Comparison of ENCODE assay signal across 19 cellular contexts in the genomic region with DNA sequence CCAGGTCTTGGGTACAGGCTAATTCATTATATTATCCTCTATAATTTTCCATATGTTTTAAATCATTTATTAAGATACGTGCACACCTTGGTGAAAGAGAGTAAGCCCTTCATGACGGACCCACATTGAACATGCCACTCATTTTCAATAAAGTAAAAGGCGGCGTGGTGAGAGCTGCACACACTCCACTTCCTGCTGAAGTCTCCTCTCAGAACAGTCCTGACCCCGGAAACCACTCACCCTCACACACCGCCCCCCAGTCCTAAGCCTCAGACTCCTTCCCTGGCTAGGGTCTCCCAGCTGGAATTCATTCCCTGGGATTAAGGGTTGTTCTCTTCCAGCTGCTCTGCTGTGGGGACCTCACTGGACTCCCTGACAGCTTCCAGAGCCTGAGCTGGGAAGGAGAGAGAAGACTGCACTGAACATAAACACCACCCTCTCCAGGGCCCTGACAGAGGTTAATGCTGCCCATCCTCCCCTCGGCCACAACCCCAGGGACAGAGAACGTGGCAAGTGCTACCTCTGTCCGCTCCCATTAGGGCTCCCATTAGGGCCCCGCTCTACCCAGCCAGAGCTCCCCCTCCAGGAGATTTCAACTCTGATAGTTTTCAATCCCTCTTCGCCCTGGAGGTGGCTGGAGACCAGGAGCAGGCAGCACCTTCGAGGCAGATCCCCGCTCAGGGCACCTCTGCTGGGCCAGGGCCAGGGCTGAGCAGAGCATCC. TPM values are rescaled to one million over a fixed set of nuclear protein-coding genes. Genes with fewer than 3 reads are reported as not detected.
"Had no signal": no experiment of that assay in that cellular context is flagged by ENCODE, and none has a peak within 500 bp of the region (broad histone marks: within the 10 kb centered on the region; RNA-seq: fewer than 3 reads in every experiment).

No MANE protein-coding gene starts in this region.

- DNase-seq: activated CD4-positive, alpha-beta T cell treated with anti-CD3 and anti-CD28 coated beads, Interleukin-2, amount 50 U/mL, for 4 hours; activated naive CD8-positive, alpha-beta T cell treated with anti-CD3 and anti-CD28 coated beads, Interleukin-2, amount 50 U/mL, for 24 hours; activated T-cell treated with anti-CD3 and anti-CD28 coated beads, Interleukin-2, amount 50 U/mL, for 72 hours; left cardiac atrium; mucosa of descending colon; naive thymus-derived CD8-positive, alpha-beta T cell; occipital lobe; stimulated activated CD4-positive, alpha-beta T cell treated with anti-CD3 and anti-CD28 coated beads, Interleukin-1b, Interleukin-23, amount 100 ng/mL, for 48 hours; stimulated activated naive CD4-positive, alpha-beta T cell treated with Interleukin-2 at 50 U/mL for 16 hours; T-helper 17 cell had no signal

- H3K4me1 ChIP-seq: ascending aorta, gastroesophageal sphincter, suprapubic skin had no signal

- H3K36me3 Mint-ChIP-seq: naive thymus-derived CD8-positive, alpha-beta T cell; type B pancreatic cell had no signal

- H3K27me3 ChIP-seq: ascending aorta had no signal

- H3K4me3 ChIP-seq: ascending aorta, gastroesophageal sphincter, mucosa of descending colon, suprapubic skin had no signal

- H3K9me3 Mint-ChIP-seq: activated naive CD8-positive, alpha-beta T cell treated with anti-CD3 and anti-CD28 coated beads, Interleukin-2, amount 50 U/mL, for 24 hours; activated T-cell treated with anti-CD3 and anti-CD28 coated beads, Interleukin-2, amount 50 U/mL, for 72 hours; naive thymus-derived CD8-positive, alpha-beta T cell; type B pancreatic cell had no signal

- H3K4me1 Mint-ChIP-seq: activated naive CD8-positive, alpha-beta T cell treated with anti-CD3 and anti-CD28 coated beads, Interleukin-2, amount 50 U/mL, for 24 hours; T-helper 17 cell had no signal

- H3K27me3 Mint-ChIP-seq: activated naive CD8-positive, alpha-beta T cell treated with anti-CD3 and anti-CD28 coated beads, Interleukin-2, amount 50 U/mL, for 24 hours had no signal

- H3K9me3 ChIP-seq: ascending aorta, gastroesophageal sphincter, mucosa of descending colon, suprapubic skin had no signal

- ATAC-seq: activated CD4-positive, CD25-positive, alpha-beta regulatory T cell treated with anti-CD3 and anti-CD28 coated beads, Interleukin-2, amount 50 U/mL, for 24 hours; activated naive CD8-positive, alpha-beta T cell treated with anti-CD3 and anti-CD28 coated beads, Interleukin-2, amount 50 U/mL, for 24 hours; activated T-cell treated with anti-CD3 and anti-CD28 coated beads, Interleukin-2, amount 50 U/mL, for 72 hours; gastroesophageal sphincter; left cardiac atrium; mucosa of descending colon; naive thymus-derived CD8-positive, alpha-beta T cell; right cardiac atrium; T-helper 17 cell had no signal

- H3K4me3 Mint-ChIP-seq: activated naive CD8-positive, alpha-beta T cell treated with anti-CD3 and anti-CD28 coated beads, Interleukin-2, amount 50 U/mL, for 24 hours; activated T-cell treated with anti-CD3 and anti-CD28 coated beads, Interleukin-2, amount 50 U/mL, for 72 hours; naive thymus-derived CD8-positive, alpha-beta T cell; T-helper 17 cell; type B pancreatic cell had no signal

- H3K36me3 ChIP-seq: ascending aorta, gastroesophageal sphincter, suprapubic skin had no signal

- H3K27ac ChIP-seq: ascending aorta, gastroesophageal sphincter, suprapubic skin had no signal

- H3K27ac Mint-ChIP-seq: activated naive CD8-positive, alpha-beta T cell treated with anti-CD3 and anti-CD28 coated beads, Interleukin-2, amount 50 U/mL, for 24 hours; activated T-cell treated with anti-CD3 and anti-CD28 coated beads, Interleukin-2, amount 50 U/mL, for 72 hours; naive thymus-derived CD8-positive, alpha-beta T cell; progenitor cell of endocrine pancreas; T-helper 17 cell; type B pancreatic cell had no signal

RNA-seq across cellular contexts. Expression of gene GRM4, which starts 24.8 kb away (rescaled TPM):
- total RNA-seq: ascending aorta; endothelial cell of umbilical vein; gastroesophageal sphincter; left cardiac atrium; lung microvascular endothelial cell; naive thymus-derived CD8-positive, alpha-beta T cell; right cardiac atrium; suprapubic skin; T-helper 17 cell had no signal
